ENCODE assay signal across 18 cellular contexts in genomic region chr20:61184194-61184593, GRCh38.
DNase-seq lines count a peak whose midpoint lies in the region; ATAC-seq, FAIRE-seq and TF ChIP-seq lines count a peak whose summit lies in the region.
"Had no signal": no experiment of that assay in that cellular context is flagged by ENCODE, and none has a peak within 500 bp of the region (broad histone marks: within the 10 kb centered on the region; RNA-seq: fewer than 3 reads in every experiment).

No MANE protein-coding gene starts in this region.

- no peaks in the 10 kb centered on the region for H3K9me3 ChIP-seq in H1 (ENCODE audit: insufficient read depth in 2 of 2, low read depth in 1 of 2, low read length in 1 of 2)
- H3K9me3 ChIP-seq in trophoblast cell (ENCODE audit: insufficient read depth, low read depth, low read length): no peaks in the 10 kb centered on the region
- H3K9me3 ChIP-seq in CD8-positive, alpha-beta T cell (ENCODE audit: low read length): no peaks in the 10 kb centered on the region
- H3K9me3 ChIP-seq: Peyer's patch had no signal

- TF ChIP-seq EP300 in H1 (IDR thresholded peaks at IDR 0.05; ENCODE audit: borderline replicate concordance in 1 of 2, low read depth in 2 of 2, low read length in 2 of 2): no peak

- H3K4me2 ChIP-seq in H1 (ENCODE audit: insufficient read depth in 1 of 2, low read depth in 2 of 2, low read length in 2 of 2) (no peak overlapping the region; a peak in 1 of 4 replicates), trophoblast cell (ENCODE audit: low read length) (no peak overlapping the region)

- H2BK5ac ChIP-seq in H1 (ENCODE audit: low read depth, low read length) (no peak overlapping the region), trophoblast cell (ENCODE audit: low read depth, low read length, poor library complexity) (no peak overlapping the region)

- H3K4me3 Mint-ChIP-seq in CD8-positive, alpha-beta T cell: no peak overlapping the region

- H3K27me3 Mint-ChIP-seq in CD8-positive, alpha-beta T cell (ENCODE audit: low read depth): no peaks in the 10 kb centered on the region

- DNase-seq in AG10803 (ENCODE audit: low read depth) (peak; percentile 20), LoVo (ENCODE audit: low spot score) (peak; percentile 5), H1 (ENCODE audit: low read depth in 1 of 2, low spot score in 2 of 2) (no peak), trophoblast cell (peak; percentile 24 to 26)
- DNase-seq in CD8-positive, alpha-beta T cell: no peak
- DNase-seq: DMS153, HCEC 1CT, KG1, NCI-H1092, NCI-H146, NCI-H2081 treated with DMSO at 0.1 percent for 48 hours, NCI-H510A, Peyer's patch, SHP77 treated with DMSO at 0.1 percent for 48 hours had no signal

- H2AFZ ChIP-seq in H1 (ENCODE audit: low read length): no peak overlapping the region
- H2AFZ ChIP-seq in trophoblast cell (ENCODE audit: insufficient read depth, low read length, poor library complexity): no peak overlapping the region

- H2BK15ac ChIP-seq in H1 (ENCODE audit: low read length): 0 out of 2 replicates have a peak overlapping the region, but pooled peaks have one; percentile 49

- H3K27ac Mint-ChIP-seq in CD8-positive, alpha-beta T cell: no peak overlapping the region

- H3K23ac ChIP-seq in H1 (ENCODE audit: insufficient read length): no peak overlapping the region
- no peak overlapping the region for H3K23ac ChIP-seq in trophoblast cell (ENCODE audit: low read length)

- intact Hi-C loops in CD8-positive, alpha-beta T cell (cut with DNase I, micrococcal nuclease): no loop called here

- H2AK5ac ChIP-seq in H1 (ENCODE audit: low read depth, low read length) (no peak overlapping the region), trophoblast cell (ENCODE audit: low read length) (no peak overlapping the region)

- H3K9ac ChIP-seq in H1 (replicated peaks in 1 of 4; ENCODE audit: extremely low read depth in 1 of 4, low read depth in 3 of 4, low read length in 3 of 4) (no peak overlapping the region), trophoblast cell (ENCODE audit: low read length) (no peak overlapping the region)

- H4K91ac ChIP-seq in H1 (replicated peaks; ENCODE audit: insufficient read length, low read length): no peak overlapping the region
- H4K91ac ChIP-seq in trophoblast cell (ENCODE audit: low read depth, low read length): no peak overlapping the region

- H2BK12ac ChIP-seq in H1 (ENCODE audit: low read depth, low read length) (no peak overlapping the region), trophoblast cell (ENCODE audit: low read length) (no peak overlapping the region)

- H3K4me1 ChIP-seq in H1 (replicated peaks in 1 of 4; ENCODE audit: control insufficient read depth in 3 of 4, insufficient read depth in 4 of 4, low read length in 3 of 4): peaks cover 0 to 3% (median 0%) of the 10 kb centered on the region in 4 experiments; a peak in 2 of 7 replicates
- H3K4me1 ChIP-seq in trophoblast cell (ENCODE audit: control insufficient read depth in 1 of 2, insufficient read depth in 2 of 2, low read length in 2 of 2): peaks cover 0 to 12% of the 10 kb centered on the region in 2 experiments
- no peaks in the 10 kb centered on the region for H3K4me1 ChIP-seq in CD8-positive, alpha-beta T cell (ENCODE audit: insufficient read depth, low read length)
- H3K4me1 ChIP-seq: Peyer's patch had no signal

- H2BK120ac ChIP-seq in H1 (replicated peaks; ENCODE audit: low read depth, low read length) (no peak overlapping the region), trophoblast cell (ENCODE audit: insufficient read depth, low read length, poor library complexity) (no peak overlapping the region)

- no peak overlapping the region for H2BK20ac ChIP-seq in H1 (ENCODE audit: low read length)

- no peak overlapping the region for H3K14ac ChIP-seq in H1 (ENCODE audit: insufficient read length)
- no peak overlapping the region for H3K14ac ChIP-seq in trophoblast cell (ENCODE audit: low read length)

- POLR2A ChIA-PET in H1 (lab: Charles Lee; ENCODE audit: partially characterized antibody): no interaction called here
- POLR2A ChIA-PET in CD8-positive, alpha-beta T cell (lab: Charles Lee): no interaction called here

- H3K27ac ChIP-seq in H1 (ENCODE audit: low read depth, low read length) (no peak overlapping the region), trophoblast cell (ENCODE audit: low read depth, low read length) (no peak overlapping the region)
- no peak overlapping the region for H3K27ac ChIP-seq in CD8-positive, alpha-beta T cell (ENCODE audit: low read depth, low read length)
- H3K27ac ChIP-seq: C4-2B, Peyer's patch had no signal

- no peaks in the 10 kb centered on the region for H3K23me2 ChIP-seq in H1 (ENCODE audit: low read depth, low read length)

- H3K36me3 Mint-ChIP-seq in CD8-positive, alpha-beta T cell: no peaks in the 10 kb centered on the region

- no peak overlapping the region for H3K4ac ChIP-seq in H1 (replicated peaks; ENCODE audit: insufficient read length, low read depth, low read length)
- no peak overlapping the region for H3K4ac ChIP-seq in trophoblast cell (ENCODE audit: low read depth, low read length)

- FAIRE-seq in H1 (lab: Jason Lieb, UNC): no peak

- H4K5ac ChIP-seq in H1 (ENCODE audit: insufficient read length, low read depth, low read length): no peak overlapping the region

- no peaks in the 10 kb centered on the region for H3K79me2 ChIP-seq in H1 (ENCODE audit: control insufficient read depth in 1 of 2, insufficient read depth in 2 of 2, low read length in 2 of 2)
- H3K79me2 ChIP-seq in trophoblast cell (ENCODE audit: control insufficient read depth, insufficient read depth, low read length, poor library complexity): no peaks in the 10 kb centered on the region

- ATAC-seq in HG02938 (IDR thresholded peaks at IDR 0.05; ENCODE audit: unreplicated experiment): no peak
- no peak for ATAC-seq in HG03342 (IDR thresholded peaks at IDR 0.05; ENCODE audit: unreplicated experiment)
- ATAC-seq in CD8-positive, alpha-beta T cell: no peak
- ATAC-seq: SK-N-SH treated with all-trans-retinoic acid at 6 μM for 48 hours had no signal

- H3K79me1 ChIP-seq in H1 (ENCODE audit: low read depth, low read length) (no peaks in the 10 kb centered on the region), trophoblast cell (ENCODE audit: low read length) (no peaks in the 10 kb centered on the region)

- no peaks in the 10 kb centered on the region for H3K9me3 Mint-ChIP-seq in CD8-positive, alpha-beta T cell

- H3K36me3 ChIP-seq in H1 (ENCODE audit: control insufficient read depth in 2 of 4, insufficient read depth in 4 of 4, low read length in 3 of 4): no peaks in the 10 kb centered on the region
- H3K36me3 ChIP-seq in trophoblast cell (ENCODE audit: control insufficient read depth in 1 of 2, insufficient read depth in 2 of 2, low read length in 2 of 2): no peaks in the 10 kb centered on the region
- no peaks in the 10 kb centered on the region for H3K36me3 ChIP-seq in CD8-positive, alpha-beta T cell (ENCODE audit: insufficient read depth, low read length)
- H3K36me3 ChIP-seq: Peyer's patch had no signal

- TF ChIP-seq RAD21 in H1 (IDR thresholded peaks at IDR 0.05 in 1 of 2, conservative IDR thresholded peaks at IDR 0.05 in 1 of 2; ENCODE audit: low read depth in 2 of 2, low read length in 2 of 2): no peak

- WGBS in H1 (ENCODE audit: extremely low coverage in 1 of 2, insufficient coverage in 1 of 2, insufficient read length in 1 of 2, insufficient replicate concordance in 2 of 2, low coverage in 1 of 2, low lambda C conversion rate in 2 of 2, missing lambda C conversion rate in 1 of 2), 2 experiments: 85% methylated on average over 9 of the region's 9 CpGs; no CpG with 5 or more reads in 1 of the 2 experiments
- WGBS in trophoblast cell (ENCODE audit: extremely low coverage, insufficient coverage, insufficient read length): no CpG with 5 or more reads among the region's 9 CpGs

- TF ChIP-seq POLR2A in H1 (IDR thresholded peaks at IDR 0.05; ENCODE audit: control extremely low read depth in 1 of 2, low read depth in 2 of 2, low read length in 2 of 2): no peak

- H3K4me3 ChIP-seq in AG10803 (ENCODE audit: low read length) (no peak overlapping the region), H1 (ENCODE audit: extremely low read depth in 1 of 4, insufficient read depth in 2 of 4, low read depth in 3 of 4, low read length in 4 of 4) (no peak overlapping the region), trophoblast cell (ENCODE audit: low read depth, low read length) (no peak overlapping the region)
- H3K4me3 ChIP-seq in CD8-positive, alpha-beta T cell (ENCODE audit: low read depth, low read length): no peak overlapping the region
- H3K4me3 ChIP-seq: Peyer's patch had no signal

- no peak overlapping the region for H4K12ac ChIP-seq in trophoblast cell (ENCODE audit: low read depth, low read length)

- TF ChIP-seq CTCF in AG10803 (conservative IDR thresholded peaks at IDR 0.05; ENCODE audit: low read length) (no peak), H1 (IDR thresholded peaks at IDR 0.05; ENCODE audit: control extremely low read depth in 1 of 3, insufficient read depth in 1 of 3, low read depth in 1 of 3, low read length in 3 of 3) (no peak)
- no peak for TF ChIP-seq CTCF in CD8-positive, alpha-beta T cell (IDR thresholded peaks at IDR 0.05)

- H4K20me1 ChIP-seq in H1 (replicated peaks in 1 of 2; ENCODE audit: control insufficient read depth in 1 of 2, insufficient read depth in 2 of 2, low read length in 2 of 2): no peaks in the 10 kb centered on the region

- H3K27me3 ChIP-seq in H1 (replicated peaks in 1 of 4; ENCODE audit: control insufficient read depth in 3 of 4, extremely low read depth in 1 of 4, insufficient read depth in 3 of 4, low read length in 3 of 4) (peaks cover 0 to 10% (median under 1%) of the 10 kb centered on the region in 4 experiments; a peak in 5 of 7 replicates), trophoblast cell (ENCODE audit: insufficient read depth, low read length) (no peaks in the 10 kb centered on the region)
- no peaks in the 10 kb centered on the region for H3K27me3 ChIP-seq in CD8-positive, alpha-beta T cell (ENCODE audit: insufficient read depth, low read length)
- H3K27me3 ChIP-seq: Peyer's patch had no signal

- CTCF ChIA-PET in H1 (lab: Charles Lee; ENCODE audit: partially characterized antibody): interaction anchor here (3.2 kb wide), 1 partner anchor 15 kb away, joined by 14 read pairs; no protein-coding TSS in a partner anchor
- CTCF ChIA-PET in CD8-positive, alpha-beta T cell (lab: Charles Lee): no interaction called here

- H3K18ac ChIP-seq in H1 (ENCODE audit: extremely low read depth, low read length) (no peak overlapping the region), trophoblast cell (ENCODE audit: low read length) (no peak overlapping the region)

- H4K8ac ChIP-seq in H1 (ENCODE audit: extremely low read depth, insufficient read depth, low read length): no peak overlapping the region; the same call in 1 of the 2 replicates
- no peak overlapping the region for H4K8ac ChIP-seq in trophoblast cell (ENCODE audit: low read depth, low read length)

- H3K4me1 Mint-ChIP-seq in CD8-positive, alpha-beta T cell (ENCODE audit: low read depth): no peaks in the 10 kb centered on the region

- H3K56ac ChIP-seq in H1 (replicated peaks; ENCODE audit: insufficient read length, low read depth, low read length): no peak overlapping the region

TF ChIP-seq in H1, 55 proteins besides CTCF, POLR2A, EP300 and RAD21 (continues in another document):
- TF ChIP-seq JUND (IDR thresholded peaks at IDR 0.05; ENCODE audit: low read length) (no peak), KDM4A (IDR thresholded peaks at IDR 0.05; ENCODE audit: low read depth, low read length, severe bottlenecking) (no peak), SIRT6 (IDR thresholded peaks at IDR 0.05; ENCODE audit: low read length) (no peak)

Comparison
In these comparisons a context has a peak if more than half of its experiments do, and no peak if none do; other contexts are left out.
1. DNase-seq: peak in AG10803 (single experiment), LoVo (single experiment) and trophoblast cell (2 of 2); none in H1 (0 of 2) and CD8-positive, alpha-beta T cell (0 of 7).